In genomic region chr16:74275031-74275636, GRCh38 we compare ENCODE assay signal across 8 cellular contexts. TPM values are rescaled to one million over a fixed set of nuclear protein-coding genes. Genes with fewer than 3 reads are reported as not detected.
DNase-seq lines count a peak whose midpoint lies in the region; ATAC-seq and TF ChIP-seq lines count a peak whose summit lies in the region.

No MANE protein-coding gene starts in this region.

- intact Hi-C loops in dorsolateral prefrontal cortex (cut with DNase I), result no loop called here

- H3K27ac Mint-ChIP-seq in T-helper 2 cell treated with Interferon-gamma antibody and Interleukin-4, amounts not matched to agents 5 μg/mL and 100 μg/mL, for 36 hours, result no peak overlapping the region

- no peak overlapping the region for H2AFZ ChIP-seq in smooth muscle cell (ENCODE audit: low read depth)

- H3K27me3 ChIP-seq in dorsolateral prefrontal cortex (no peaks in the 10 kb centered on the region), smooth muscle cell (ENCODE audit: low read depth) (peaks cover 7% of the 10 kb centered on the region)

- no peak overlapping the region for H3K4me2 ChIP-seq in smooth muscle cell

- DNase-seq in NCI-H2227 (lab: John Stamatoyannopoulos, UW; ENCODE audit: unreplicated experiment) (peak; percentile 44), NCI-H2227 treated with DMSO at 0.1 percent for 48 hours (lab: John Stamatoyannopoulos, UW) (no peak), NCI-H1694 (lab: John Stamatoyannopoulos, UW) (peak; percentile 32), dorsolateral prefrontal cortex (no peak), smooth muscle cell (lab: John Stamatoyannopoulos, UW; ENCODE audit: unreplicated experiment) (no peak)
- no peak for DNase-seq in T-helper 2 cell treated with Interferon-gamma antibody and Interleukin-4, amounts not matched to agents 5 μg/mL and 100 μg/mL, for 36 hours (ENCODE audit: low spot score)

- no peaks in the 10 kb centered on the region for H3K9me3 ChIP-seq in smooth muscle cell (replicated peaks; ENCODE audit: low read depth)

- peaks cover 7% of the 10 kb centered on the region for H3K9me3 Mint-ChIP-seq in T-helper 2 cell treated with Interferon-gamma antibody and Interleukin-4, amounts not matched to agents 5 μg/mL and 100 μg/mL, for 36 hours

- H3K9ac ChIP-seq in smooth muscle cell (ENCODE audit: low read depth), result no peak overlapping the region

- no peak overlapping the region for H3K27ac ChIP-seq in dorsolateral prefrontal cortex
- no peak overlapping the region for H3K27ac ChIP-seq in smooth muscle cell (ENCODE audit: low read depth)

- H3K4me3 ChIP-seq in dorsolateral prefrontal cortex (no peak overlapping the region), smooth muscle cell (no peak overlapping the region)

- H3K36me3 ChIP-seq in smooth muscle cell (ENCODE audit: low read depth), result no peaks in the 10 kb centered on the region

- TF ChIP-seq CTCF in dorsolateral prefrontal cortex (IDR thresholded peaks at IDR 0.05 in 54 of 56, conservative IDR thresholded peaks at IDR 0.05 in 2 of 56; ENCODE audit: low read depth in 1 of 56, partially characterized antibody in 56 of 56), result peak in 55 of 56 donors; percentile 22 to 68 (median 47)
- peak; percentile 62 for TF ChIP-seq CTCF in smooth muscle cell (IDR thresholded peaks at IDR 0.05; ENCODE audit: borderline replicate concordance, insufficient read depth, poor library complexity, severe bottlenecking)

- peaks cover 3% of the 10 kb centered on the region for H3K4me1 Mint-ChIP-seq in T-helper 2 cell treated with Interferon-gamma antibody and Interleukin-4, amounts not matched to agents 5 μg/mL and 100 μg/mL, for 36 hours (ENCODE audit: low read depth)

- H4K20me1 ChIP-seq in smooth muscle cell (ENCODE audit: low read depth), result no peaks in the 10 kb centered on the region

- H3K27me3 Mint-ChIP-seq in T-helper 2 cell treated with Interferon-gamma antibody and Interleukin-4, amounts not matched to agents 5 μg/mL and 100 μg/mL, for 36 hours (ENCODE audit: low read depth), result peaks cover 11% of the 10 kb centered on the region

- H3K4me1 ChIP-seq in smooth muscle cell (ENCODE audit: low read depth), result peaks cover 10% of the 10 kb centered on the region

- no peak for ATAC-seq in HG03135 (IDR thresholded peaks at IDR 0.05; ENCODE audit: unreplicated experiment)
- ATAC-seq in GM19455 (IDR thresholded peaks at IDR 0.05; ENCODE audit: unreplicated experiment), result no peak

- H3K79me2 ChIP-seq in smooth muscle cell (ENCODE audit: low read depth), result no peaks in the 10 kb centered on the region

- 49% methylated on average over 2 of the region's 2 CpGs for WGBS in smooth muscle cell (ENCODE audit: low lambda C conversion rate)

- H3K4me3 Mint-ChIP-seq in T-helper 2 cell treated with Interferon-gamma antibody and Interleukin-4, amounts not matched to agents 5 μg/mL and 100 μg/mL, for 36 hours, result no peak overlapping the region

- H3F3A ChIP-seq in smooth muscle cell (ENCODE audit: low read depth), result no peaks in the 10 kb centered on the region

- H3K36me3 Mint-ChIP-seq in T-helper 2 cell treated with Interferon-gamma antibody and Interleukin-4, amounts not matched to agents 5 μg/mL and 100 μg/mL, for 36 hours (ENCODE audit: low read depth), result no peaks in the 10 kb centered on the region

RNA-seq across cellular contexts. Expression of gene PSMD7, which starts 21.5 kb away (rescaled TPM):
- total RNA-seq in dorsolateral prefrontal cortex (100 to 1,000 TPM in 5 of 120 experiments, 10 to 100 TPM in 115; 46.4 to 109 (median 81.9) TPM), smooth muscle cell (79.9 and 95.4 TPM in 2 replicates)
- polyA plus RNA-seq in smooth muscle cell, result 137 and 161 TPM in 2 replicates

Comparison
In these comparisons a context has a peak if more than half of its experiments do, and no peak if none do; other contexts are left out.
1. DNase-seq: peak in NCI-H2227 (single experiment) and NCI-H1694 (single experiment); none in NCI-H2227 treated with DMSO at 0.1 percent for 48 hours (single experiment), dorsolateral prefrontal cortex (0 of 10), smooth muscle cell (single experiment) and T-helper 2 cell treated with Interferon-gamma antibody and Interleukin-4, amounts not matched to agents 5 μg/mL and 100 μg/mL, for 36 hours (single experiment).